8 cellular contexts compared by ENCODE assay signal in genomic region chr16:68085259-68086071, GRCh38. TPM values are rescaled to one million over a fixed set of nuclear protein-coding genes. Genes with fewer than 3 reads are reported as not detected.
DNase-seq lines count a peak whose midpoint lies in the region; ATAC-seq and TF ChIP-seq lines count a peak whose summit lies in the region.

TSS of gene NFATC3 (plus strand) at chr16:68085370. CDS start at chr16:68085682, 312 bp downstream.

- no peak for TF ChIP-seq CTCF in AG09319 (IDR thresholded peaks at IDR 0.05; ENCODE audit: low read depth, low read length)
- no peak for TF ChIP-seq CTCF in lower leg skin (IDR thresholded peaks at IDR 0.05)

- DNase-seq in AG09319 (ENCODE audit: extremely low read depth, low read depth) (peak; percentile 92), NCI-H510A treated with DMSO at 0.1 percent for 48 hours (lab: John Stamatoyannopoulos, UW) (peak; percentile 75), dermis microvascular lymphatic vessel endothelial cell (ENCODE audit: low read depth in 2 of 2) (peak; percentile 86 to 97), lower leg skin (ENCODE audit: low spot score in 2 of 2) (peak; percentile 98 to 100)
- peak; percentile 99 for DNase-seq in activated CD4-positive, alpha-beta T cell treated with anti-CD3 and anti-CD28 coated beads, Interleukin-2, amount 50 U/mL, for 48 hours
- peak; percentile 99 for DNase-seq in stimulated activated CD4-positive, alpha-beta T cell treated with anti-CD3 and anti-CD28 coated beads, Interleukin-4, amount 100 ng/mL, for 4 hours

- WGBS in lower leg skin, 2 donors, result 0 to 1% methylated on average over 37 to 76 of the region's 104 CpGs

- intact Hi-C loops in lower leg skin (cut with DNase I; ENCODE audit: low total_unique reads), result loop anchor here (10.0 kb wide), 1 partner anchor 149 kb away; the partner anchor contains the start of gene ESRP2

- no peak for TF ChIP-seq POLR2A in lower leg skin (IDR thresholded peaks at IDR 0.05)

- H3K4me3 ChIP-seq in lower leg skin (ENCODE audit: low read depth, poor library complexity, severe bottlenecking), result peak within 1 kb of the TSS; percentile 78

- ATAC-seq in GM18873 (IDR thresholded peaks at IDR 0.05; ENCODE audit: low FRiP score, unreplicated experiment) (peak; percentile 25), HG03108 (IDR thresholded peaks at IDR 0.05; ENCODE audit: unreplicated experiment) (peak; percentile 46)

RNA-seq across cellular contexts. Expression of gene NFATC3, which starts in this region (rescaled TPM):
- total RNA-seq in dermis microvascular lymphatic vessel endothelial cell (15.7 and 24.9 TPM in 2 replicates), lower leg skin (10 to 100 TPM; 28.2 to 49.2 (median 31.9) TPM)

Comparison
In these comparisons a context has a peak if more than half of its experiments do, and no peak if none do; other contexts are left out.
1. Peak in every context shown above with its lines: DNase-seq, ATAC-seq and H3K4me3 ChIP-seq.